In genomic region chr5:70916829-70917228, GRCh38 we compare ENCODE assay signal across 5 cellular contexts. TPM values are rescaled to one million over a fixed set of nuclear protein-coding genes. Genes with fewer than 3 reads are reported as not detected.
A peak's percentile ranks its signal among the peaks of the same experiment; 100 is the strongest.
DNase-seq lines count a peak whose midpoint lies in the region; ATAC-seq, FAIRE-seq and TF ChIP-seq lines count a peak whose summit lies in the region.
"Not testable (repeated sequence)": the region's sequence is repeated elsewhere in the genome, so short reads cannot be mapped to it uniquely, and the experiment has no call there.

No MANE protein-coding gene starts in this region.

- H3K4me2 ChIP-seq in A549; HCT116 (ENCODE audit: low read length): not testable (repeated sequence)

- not testable (repeated sequence) for TF ChIP-seq EP300 in A549 (IDR thresholded peaks at IDR 0.05)

- H3K4me3 ChIP-seq in A549; HCT116 (replicated peaks in 1 of 2; ENCODE audit: low read depth in 1 of 2, low read length in 2 of 2); RWPE2 (ENCODE audit: severe bottlenecking): not testable (repeated sequence)

- not testable (repeated sequence) for H3K9ac ChIP-seq in HCT116 (ENCODE audit: low read length)

- intact Hi-C loops in HCT116 (cut with micrococcal nuclease) = not testable (repeated sequence)

- TF ChIP-seq RAD21 in A549 (conservative IDR thresholded peaks at IDR 0.05 in 1 of 2, IDR thresholded peaks at IDR 0.05 in 1 of 2); HCT116 (IDR thresholded peaks at IDR 0.05; ENCODE audit: low read depth): not testable (repeated sequence)

- CTCF ChIA-PET in A549 (lab: Yijun Ruan, JAX); HCT116 (lab: Charles Lee); WTC11 (lab: Charles Lee): not testable (repeated sequence)

- RAD21 ChIA-PET in HCT116 (lab: Charles Lee; ENCODE audit: low non-redundant PET in 1 of 2, low total read pairs in 2 of 2, uncharacterized antibody in 2 of 2, unreplicated experiment in 2 of 2) = not testable (repeated sequence)

- not testable (repeated sequence) for H3K27me3 ChIP-seq in HCT116 (ENCODE audit: insufficient read depth, low read length); RWPE2 (ENCODE audit: insufficient read depth, poor library complexity, severe bottlenecking); foreskin keratinocyte

- FAIRE-seq in A549 (lab: Jason Lieb, UNC) = not testable (repeated sequence)

- BruUV-seq in HCT116 (replicated peaks; lab: Mats Ljungman, UMichigan) = not testable (repeated sequence)

- not testable (repeated sequence) for DNase-seq in A549 (ENCODE audit: low read depth in 1 of 2, low spot score in 1 of 2); HCT116 (ENCODE audit: low read depth, low spot score); RWPE2 (ENCODE audit: low spot score); WTC11 (ENCODE audit: low spot score); foreskin keratinocyte

- H3K27me3 Mint-ChIP-seq in WTC11 (ENCODE audit: low read depth) = not testable (repeated sequence)

- H3K79me2 ChIP-seq in HCT116 (ENCODE audit: insufficient read depth, low read length) = not testable (repeated sequence)

- ATAC-seq in A549 (peak; percentile 80 to 97), HCT116 (peak; percentile 69), RWPE2 (ENCODE audit: low read depth) (peak; percentile 51; the same call in 2 of the 3 replicates), WTC11 (peak; percentile 68; the same call in 1 of the 2 replicates), foreskin keratinocyte (peak; percentile 67)

- not testable (repeated sequence) for H3K4me1 Mint-ChIP-seq in WTC11

- H3K9me3 Mint-ChIP-seq in WTC11 = not testable (repeated sequence)

- H3K36me3 ChIP-seq in HCT116 (ENCODE audit: control insufficient read depth in 1 of 2, insufficient read depth in 2 of 2, low read length in 2 of 2); RWPE2 (ENCODE audit: low read depth): not testable (repeated sequence)

- POLR2A ChIA-PET in A549 (lab: Yijun Ruan, JAX); HCT116 (lab: Charles Lee); WTC11 (lab: Charles Lee): not testable (repeated sequence)

- not testable (repeated sequence) for H3K4me3 Mint-ChIP-seq in WTC11

- H4K20me1 ChIP-seq in HCT116 (ENCODE audit: insufficient read depth) = not testable (repeated sequence)

- H3K9me3 ChIP-seq in A549; HCT116 (ENCODE audit: control insufficient read depth in 1 of 2, insufficient read depth in 1 of 2, low read depth in 1 of 2, low read length in 2 of 2); RWPE2 (ENCODE audit: severe bottlenecking): not testable (repeated sequence)

- H3K9me2 ChIP-seq in HCT116 (ENCODE audit: insufficient read depth) = not testable (repeated sequence)

- TF ChIP-seq CTCF in A549 (IDR thresholded peaks at IDR 0.05); HCT116 (IDR thresholded peaks at IDR 0.05 in 2 of 3, conservative IDR thresholded peaks at IDR 0.05 in 1 of 3; ENCODE audit: borderline replicate concordance in 1 of 3, insufficient read depth in 1 of 3, low read depth in 2 of 3, low read length in 2 of 3); RWPE2 (IDR thresholded peaks at IDR 0.05; ENCODE audit: poor library complexity, severe bottlenecking); WTC11 (IDR thresholded peaks at IDR 0.05); foreskin keratinocyte (conservative IDR thresholded peaks at IDR 0.05): not testable (repeated sequence)

- H3K27ac Mint-ChIP-seq in WTC11 = not testable (repeated sequence)

- not testable (repeated sequence) for H2AFZ ChIP-seq in HCT116 (ENCODE audit: low read depth, low read length, poor library complexity, severe bottlenecking)

- not testable (repeated sequence) for TF ChIP-seq POLR2A in A549 (IDR thresholded peaks at IDR 0.05; ENCODE audit: low read length); HCT116 (IDR thresholded peaks at IDR 0.05; ENCODE audit: borderline replicate concordance, extremely low read depth, insufficient read depth, insufficient read length)

- H3K36me3 Mint-ChIP-seq in WTC11 = not testable (repeated sequence)

- not testable (repeated sequence) for H3K4me1 ChIP-seq in A549; HCT116 (ENCODE audit: control insufficient read depth in 1 of 2, insufficient read depth in 2 of 2, low read length in 2 of 2); RWPE2 (ENCODE audit: insufficient read depth, poor library complexity, severe bottlenecking); foreskin keratinocyte

- not testable (repeated sequence) for H3K27ac ChIP-seq in A549; HCT116 (ENCODE audit: low read depth, low read length); RWPE2 (ENCODE audit: poor library complexity, severe bottlenecking); foreskin keratinocyte

RNA-seq across cellular contexts. Expression of gene SMN1, which starts 8.1 kb away (rescaled TPM):
- polyA plus RNA-seq in A549 (2011; rRNA removed) (48.6 and 85.6 TPM in 2 replicates), A549 (2017; fragmentation: RNase III; extraction: RNeasy Plus Mini Kit Qiagen cat#74134 plus additional on column Dnase treatment) (39.5 to 49.0 TPM (median 42.5 TPM) in 3 replicates), foreskin keratinocyte (37.7 and 42.3 TPM in 2 replicates)
- 28.5 and 34.5 TPM in 2 replicates for polyA plus RNA-seq in A549 (2012; cell fraction: cytosol; rRNA removed)
- 16.3 and 20.7 TPM in 2 replicates for polyA plus RNA-seq in A549 (2012; cell fraction: nucleus; rRNA removed)
- 21.3 and 24.3 TPM in 2 replicates for polyA minus RNA-seq in A549 (2011; rRNA and poly(A)+ RNA removed)
- total RNA-seq in HCT116 (2021; ENCODE audit: unreplicated experiment) (73.1 TPM), WTC11 (2021) (53.3 to 72.7 TPM (median 62.1 TPM) in 3 replicates), foreskin keratinocyte (42.1 and 55.1 TPM in 2 replicates)
- polyA plus RNA-seq in HCT116 (2012) = 35.4 and 45.9 TPM in 2 replicates

RNA-seq across cellular contexts. Expression of gene SERF1A, which starts 16.4 kb away (rescaled TPM):
- polyA plus RNA-seq in A549 (2011; rRNA removed) = 2.9 and 7.2 TPM in 2 replicates
- polyA plus RNA-seq in A549 (2012; cell fraction: cytosol; rRNA removed) = 1.4 and 2.1 TPM in 2 replicates
- 0.35 and 1.2 TPM in 2 replicates for polyA plus RNA-seq in A549 (2012; cell fraction: nucleus; rRNA removed)
- 4.4 to 4.7 TPM (median 4.4 TPM) in 3 replicates for polyA plus RNA-seq in A549 (2017; fragmentation: RNase III; extraction: RNeasy Plus Mini Kit Qiagen cat#74134 plus additional on column Dnase treatment)
- polyA minus RNA-seq in A549 (2011; rRNA and poly(A)+ RNA removed) = 1.8 and 2.2 TPM in 2 replicates
- total RNA-seq in HCT116 (2021; ENCODE audit: unreplicated experiment) = 3.7 TPM
- polyA plus RNA-seq in HCT116 (2012) = not detected in 2 replicates
- 10.6 to 16.5 TPM (median 13.9 TPM) in 3 replicates for total RNA-seq in WTC11 (2021)
- 1.8 and 2.8 TPM in 2 replicates for total RNA-seq in foreskin keratinocyte
- 0.75 and 3.1 TPM in 2 replicates for polyA plus RNA-seq in foreskin keratinocyte
